ENCODE assay signal across 13 cellular contexts in the genomic region with DNA sequence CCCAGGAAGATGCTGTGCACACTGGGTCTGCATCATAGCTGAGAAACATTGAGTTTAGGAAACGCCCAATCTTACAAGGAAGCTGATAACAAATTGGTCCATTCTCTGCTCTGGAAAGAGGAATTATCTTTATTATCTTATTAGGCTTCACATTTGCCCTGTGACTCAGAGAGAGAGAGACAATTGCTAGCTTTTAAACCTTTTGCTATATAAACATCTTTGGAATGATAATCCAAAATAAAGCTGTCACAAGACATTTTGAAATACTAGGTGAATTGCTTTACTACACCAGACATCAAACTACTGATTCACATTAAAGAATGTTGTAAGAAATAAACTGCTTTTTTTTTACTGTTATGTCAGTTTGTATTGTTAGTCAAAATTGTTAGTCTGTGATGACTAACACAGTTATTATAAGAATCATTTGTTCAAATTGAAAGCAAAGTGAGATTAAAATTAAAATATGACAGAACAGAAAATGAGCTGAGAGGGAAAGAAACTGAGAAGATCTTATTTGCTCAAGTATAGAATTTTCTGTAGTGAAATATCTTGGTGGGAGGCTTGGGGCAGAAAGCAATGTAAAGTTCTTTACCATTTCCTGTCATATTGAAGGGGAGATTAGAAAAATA.
"Had no signal": no experiment of that assay in that cellular context is flagged by ENCODE, and none has a peak within 500 bp of the region (broad histone marks: within the 10 kb centered on the region; RNA-seq: fewer than 3 reads in every experiment).

No MANE protein-coding gene starts in this region.

- ATAC-seq: body of pancreas; effector memory CD8-positive, alpha-beta T cell had no signal

- DNase-seq: activated B cell treated with CpG ODN at 0.5 μM for 24 hours; activated CD4-positive, alpha-beta T cell treated with anti-CD3 and anti-CD28 coated beads, Interleukin-2, amount 10 ng/mL, durations not matched to agents 24 days and 14 days; activated naive CD4-positive, alpha-beta T cell treated with Interleukin-2 at 50 U/mL for 16 hours; body of pancreas; effector memory CD8-positive, alpha-beta T cell; stimulated activated CD4-positive, alpha-beta T cell treated with anti-CD3 and anti-CD28 coated beads, Interleukin-4, amount 100 ng/mL, for 1 hour; T-helper 2 cell; upper lobe of left lung had no signal

- H3K27me3 Mint-ChIP-seq: activated B cell treated with CpG ODN at 0.5 μM for 24 hours; activated CD4-positive, alpha-beta T cell treated with anti-CD3 and anti-CD28 coated beads, Interleukin-2, amount 10 ng/mL, durations not matched to agents 24 days and 14 days; central memory CD8-positive, alpha-beta T cell; dendritic cell treated with granulocyte-macrophage colony-stimulating factor and Interleukin-4, amounts not matched to agents 40 ng/mL and 50 ng/mL, for 4 days; effector memory CD8-positive, alpha-beta T cell; memory B cell; stimulated activated naive CD8-positive, alpha-beta T cell treated with anti-CD3 and anti-CD28 coated beads, Interleukin-15, Interleukin-2, amounts not matched to agents 100 ng/mL and 50 ng/mL, for 24 hours had no signal

- H3K9me3 Mint-ChIP-seq: activated CD4-positive, alpha-beta T cell treated with anti-CD3 and anti-CD28 coated beads, Interleukin-2, amount 10 ng/mL, durations not matched to agents 24 days and 14 days; nephron had no signal

- H3K4me3 Mint-ChIP-seq: activated B cell treated with CpG ODN at 0.5 μM for 24 hours; activated CD4-positive, alpha-beta T cell treated with anti-CD3 and anti-CD28 coated beads, Interleukin-2, amount 10 ng/mL, durations not matched to agents 24 days and 14 days; central memory CD8-positive, alpha-beta T cell; dendritic cell treated with granulocyte-macrophage colony-stimulating factor and Interleukin-4, amounts not matched to agents 40 ng/mL and 50 ng/mL, for 4 days; effector memory CD8-positive, alpha-beta T cell; memory B cell; nephron; stimulated activated naive CD8-positive, alpha-beta T cell treated with anti-CD3 and anti-CD28 coated beads, Interleukin-15, Interleukin-2, amounts not matched to agents 100 ng/mL and 50 ng/mL, for 24 hours had no signal

- H3K4me1 Mint-ChIP-seq: activated B cell treated with CpG ODN at 0.5 μM for 24 hours; activated CD4-positive, alpha-beta T cell treated with anti-CD3 and anti-CD28 coated beads, Interleukin-2, amount 10 ng/mL, durations not matched to agents 24 days and 14 days; central memory CD8-positive, alpha-beta T cell; memory B cell; nephron had no signal

- H3K4me3 ChIP-seq: body of pancreas, upper lobe of left lung had no signal

- H3K36me3 Mint-ChIP-seq: memory B cell had no signal

- H3K27ac Mint-ChIP-seq: activated B cell treated with CpG ODN at 0.5 μM for 24 hours; activated CD4-positive, alpha-beta T cell treated with anti-CD3 and anti-CD28 coated beads, Interleukin-2, amount 10 ng/mL, durations not matched to agents 24 days and 14 days; dendritic cell treated with granulocyte-macrophage colony-stimulating factor and Interleukin-4, amounts not matched to agents 40 ng/mL and 50 ng/mL, for 4 days; effector memory CD8-positive, alpha-beta T cell; memory B cell; nephron; stimulated activated naive CD8-positive, alpha-beta T cell treated with anti-CD3 and anti-CD28 coated beads, Interleukin-15, Interleukin-2, amounts not matched to agents 100 ng/mL and 50 ng/mL, for 24 hours had no signal
